Comparison of ENCODE assay signal across 27 cellular contexts in genomic region chr17:50578173-50578572, GRCh38. TPM values are rescaled to one million over a fixed set of nuclear protein-coding genes. Genes with fewer than 3 reads are reported as not detected.
A peak's percentile ranks its signal among the peaks of the same experiment; 100 is the strongest.
DNase-seq lines count a peak whose midpoint lies in the region; ATAC-seq and TF ChIP-seq lines count a peak whose summit lies in the region.
"Had no signal": no experiment of that assay in that cellular context is flagged by ENCODE, and none has a peak within 500 bp of the region (broad histone marks: within the 10 kb centered on the region; RNA-seq: fewer than 3 reads in every experiment).

No MANE protein-coding gene starts in this region.

- H3K36me3 ChIP-seq in WERI-Rb-1 = peaks cover 93% of the 10 kb centered on the region
- H3K36me3 ChIP-seq: BE2C, BLaER1 had no signal

- H3K27me3 Mint-ChIP-seq in T-helper 17 cell = peaks cover 57% of the 10 kb centered on the region
- H3K27me3 Mint-ChIP-seq: CD4-positive, CD25-positive, alpha-beta regulatory T cell had no signal

- TF ChIP-seq CTCF in WERI-Rb-1 (IDR thresholded peaks at IDR 0.05; ENCODE audit: low read depth, low read length) = no peak

- ATAC-seq in T-helper 17 cell (no peak), GM21825 (IDR thresholded peaks at IDR 0.05; ENCODE audit: unreplicated experiment) (no peak), GM18870 (IDR thresholded peaks at IDR 0.05; ENCODE audit: unreplicated experiment) (no peak)
- ATAC-seq: GM12878 had no signal

- peaks cover 6% of the 10 kb centered on the region for H3K4me1 Mint-ChIP-seq in T-helper 17 cell
- H3K4me1 Mint-ChIP-seq: CD4-positive, alpha-beta memory T cell; CD4-positive, CD25-positive, alpha-beta regulatory T cell; CD8-positive, alpha-beta memory T cell had no signal

- DNase-seq in T-helper 17 cell (no peak), WERI-Rb-1 (no peak), left kidney (ENCODE audit: low read depth, low spot score) (peak; percentile 44), retina (peak; percentile 28), UCSD-AML1 (lab: John Stamatoyannopoulos, UW; ENCODE audit: unreplicated experiment) (no peak)
- DNase-seq: 8988T; ACHN; BE2C; C1 segment of cervical spinal cord; CD4-positive, CD25-positive, alpha-beta regulatory T cell; CD8-positive, alpha-beta memory T cell; COR-L47; DMS 273 treated with DMSO at 0.1 percent for 48 hours; DMS153; DMS53; DMS79; DND-41; EL; GDM1 had no signal

- no peaks in the 10 kb centered on the region for H3K9me3 ChIP-seq in T-helper 17 cell (ENCODE audit: control insufficient read depth, low read length, poor library complexity, severe bottlenecking)
- H3K9me3 ChIP-seq in WERI-Rb-1 (ENCODE audit: severe bottlenecking) = no peaks in the 10 kb centered on the region
- H3K9me3 ChIP-seq: BE2C, BLaER1 had no signal

- H3K27ac Mint-ChIP-seq in T-helper 17 cell = peak overlapping the region; percentile 19
- H3K27ac Mint-ChIP-seq: CD14-positive monocyte; CD4-positive, alpha-beta memory T cell had no signal

- peaks cover 3% of the 10 kb centered on the region for H3K36me3 Mint-ChIP-seq in T-helper 17 cell (ENCODE audit: low read depth)
- H3K36me3 Mint-ChIP-seq: CD14-positive monocyte; CD4-positive, alpha-beta memory T cell; CD4-positive, CD25-positive, alpha-beta regulatory T cell; CD8-positive, alpha-beta memory T cell had no signal

- no peaks in the 10 kb centered on the region for H3K27me3 ChIP-seq in WERI-Rb-1 (ENCODE audit: insufficient read depth, low read depth, severe bottlenecking)
- H3K27me3 ChIP-seq: BE2C, BLaER1 had no signal

- no peak overlapping the region for H3K4me3 ChIP-seq in WERI-Rb-1 (ENCODE audit: low read depth, low read length)
- H3K4me3 ChIP-seq: BLaER1, GM12878 had no signal

- no peak overlapping the region for H3K4me3 Mint-ChIP-seq in T-helper 17 cell
- H3K4me3 Mint-ChIP-seq: CD14-positive monocyte; CD4-positive, alpha-beta memory T cell; CD4-positive, CD25-positive, alpha-beta regulatory T cell; CD8-positive, alpha-beta memory T cell had no signal

- H3K27ac ChIP-seq in WERI-Rb-1 = peak overlapping the region; percentile 6; the same call in 1 of the 2 replicates
- H3K27ac ChIP-seq: BLaER1 had no signal

RNA-seq across cellular contexts. Expression of gene CACNA1G, which starts 17.7 kb away (rescaled TPM):
- total RNA-seq in T-helper 17 cell = under 1 TPM; 0.05 to 0.18 TPM
- total RNA-seq: CD4-positive, alpha-beta memory T cell had no signal

RNA-seq across cellular contexts. Expression of gene SPATA20, which starts 31.2 kb away (rescaled TPM):
- total RNA-seq in T-helper 17 cell = 10 to 100 TPM; 11.3 to 16.4 TPM

RNA-seq across cellular contexts. Expression of gene EPN3, which starts 45.6 kb away (rescaled TPM):
- not detected for total RNA-seq in T-helper 17 cell
- total RNA-seq: CD4-positive, alpha-beta memory T cell; CD4-positive, CD25-positive, alpha-beta regulatory T cell; CD8-positive, alpha-beta memory T cell; Daoy; GM12878 had no signal

RNA-seq across cellular contexts. Expression of gene ABCC3, which starts 56.5 kb away (rescaled TPM):
- 10 to 100 TPM in 1 of 2 donors, 1 to 10 TPM in 1; 3.3 to 58.0 TPM for total RNA-seq in T-helper 17 cell
- total RNA-seq: G401 had no signal

Comparison
In these comparisons a context has a peak if more than half of its experiments do, and no peak if none do; other contexts are left out.
1. DNase-seq: peak in left kidney (single experiment) and retina (single experiment); none in T-helper 17 cell (0 of 3), WERI-Rb-1 (single experiment) and UCSD-AML1 (single experiment).